ENCODE assay signal across 14 cellular contexts in genomic region chr1:18646776-18647410, GRCh38. TPM values are rescaled to one million over a fixed set of nuclear protein-coding genes. Genes with fewer than 3 reads are reported as not detected.
DNase-seq lines count a peak whose midpoint lies in the region; ATAC-seq and TF ChIP-seq lines count a peak whose summit lies in the region.
"Had no signal": no experiment of that assay in that cellular context is flagged by ENCODE, and none has a peak within 500 bp of the region (broad histone marks: within the 10 kb centered on the region; RNA-seq: fewer than 3 reads in every experiment).

No MANE protein-coding gene starts in this region.

- H3K4me3 Mint-ChIP-seq in activated naive CD4-positive, alpha-beta T cell treated with anti-CD3 and anti-CD28 coated beads, Interleukin-2, amount 50 U/mL, for 24 hours: peak overlapping the region; percentile 39
- H3K4me3 Mint-ChIP-seq: activated CD4-positive, alpha-beta memory T cell treated with anti-CD3 and anti-CD28 coated beads, Interleukin-2, amount 10 ng/mL, durations not matched to agents 7 days and 5 days had no signal

- peaks cover 0 to 2% of the 10 kb centered on the region in 2 donors for H3K4me1 ChIP-seq in left lung
- H3K4me1 ChIP-seq in thymus (ENCODE audit: control insufficient read depth, insufficient read depth, low read length): peaks cover 55% of the 10 kb centered on the region

- peaks cover 2% of the 10 kb centered on the region for H3K36me3 Mint-ChIP-seq in activated naive CD4-positive, alpha-beta T cell treated with anti-CD3 and anti-CD28 coated beads, Interleukin-2, amount 50 U/mL, for 24 hours

- 2% methylated on average over 51 of the region's 51 CpGs for WGBS in thymus

- H3K27ac Mint-ChIP-seq in activated naive CD4-positive, alpha-beta T cell treated with anti-CD3 and anti-CD28 coated beads, Interleukin-2, amount 50 U/mL, for 24 hours: no peak overlapping the region
- H3K27ac Mint-ChIP-seq: activated CD4-positive, alpha-beta memory T cell treated with anti-CD3 and anti-CD28 coated beads, Interleukin-2, amount 10 ng/mL, durations not matched to agents 7 days and 5 days had no signal

- no peaks in the 10 kb centered on the region for H3K9me3 Mint-ChIP-seq in activated naive CD4-positive, alpha-beta T cell treated with anti-CD3 and anti-CD28 coated beads, Interleukin-2, amount 50 U/mL, for 24 hours
- H3K9me3 Mint-ChIP-seq: activated CD4-positive, alpha-beta memory T cell treated with anti-CD3 and anti-CD28 coated beads, Interleukin-2, amount 10 ng/mL, durations not matched to agents 7 days and 5 days had no signal

- H3K27me3 ChIP-seq in left lung (peaks cover 89 to 100% of the 10 kb centered on the region in 2 donors), thymus (ENCODE audit: control insufficient read depth, insufficient read depth) (peaks cover 26% of the 10 kb centered on the region)

- intact Hi-C loops in left lung (cut with DNase I): no loop called here

- TF ChIP-seq CTCF in left lung (IDR thresholded peaks at IDR 0.05): no peak

- H3K27ac ChIP-seq in left lung (no peak overlapping the region), thymus (ENCODE audit: low read depth) (peak overlapping the region; percentile 70)
- H3K27ac ChIP-seq: A549, RWPE1 had no signal

- H3K4me1 Mint-ChIP-seq in activated naive CD4-positive, alpha-beta T cell treated with anti-CD3 and anti-CD28 coated beads, Interleukin-2, amount 50 U/mL, for 24 hours: peaks cover 55% of the 10 kb centered on the region

- H3K9me3 ChIP-seq in left lung (no peaks in the 10 kb centered on the region), thymus (ENCODE audit: control insufficient read depth) (no peaks in the 10 kb centered on the region)
- H3K9me3 ChIP-seq: A549 had no signal

- DNase-seq in activated naive CD4-positive, alpha-beta T cell (lab: John Stamatoyannopoulos, UW): no peak
- DNase-seq in RPMI8226 (peak; percentile 36), left lung (no peak), nucleus accumbens (lab: John Stamatoyannopoulos, UW) (no peak), T-helper 9 cell (no peak)
- DNase-seq: activated CD4-positive, alpha-beta memory T cell treated with anti-CD3 and anti-CD28 coated beads, Interleukin-2, amount 10 ng/mL, durations not matched to agents 7 days and 5 days; activated effector memory CD4-positive, alpha-beta T cell treated with anti-CD3 and anti-CD28 coated beads, Interleukin-2, amount 50 U/mL, for 16 hours; KBM-7; NCI-H446 treated with DMSO at 0.1 percent for 48 hours had no signal

- no peaks in the 10 kb centered on the region for H3K36me3 ChIP-seq in left lung
- H3K36me3 ChIP-seq in thymus (ENCODE audit: control insufficient read depth, insufficient read depth): no peaks in the 10 kb centered on the region

- ATAC-seq in left lung: peak; percentile 51
- no peak for ATAC-seq in activated CD4-positive, CD25-positive, alpha-beta regulatory T cell treated with anti-CD3 and anti-CD28 coated beads, Interleukin-2, amount 50 U/mL, for 24 hours
- ATAC-seq: A549 had no signal

- peak overlapping the region; percentile 1 to 11 for H3K4me3 ChIP-seq in left lung
- H3K4me3 ChIP-seq in thymus (ENCODE audit: low read length): peak overlapping the region; percentile 57
- H3K4me3 ChIP-seq: A549 had no signal

- peaks cover 47% of the 10 kb centered on the region for H3K27me3 Mint-ChIP-seq in activated naive CD4-positive, alpha-beta T cell treated with anti-CD3 and anti-CD28 coated beads, Interleukin-2, amount 50 U/mL, for 24 hours

RNA-seq across cellular contexts. Expression of gene PAX7, which starts 16.2 kb away (rescaled TPM):
- not detected for total RNA-seq in left lung
- polyA plus RNA-seq in thymus: 0.11 TPM
- total RNA-seq: activated CD4-positive, alpha-beta memory T cell treated with anti-CD3 and anti-CD28 coated beads, Interleukin-2, amount 10 ng/mL, durations not matched to agents 7 days and 5 days had no signal
